In the genomic region with DNA sequence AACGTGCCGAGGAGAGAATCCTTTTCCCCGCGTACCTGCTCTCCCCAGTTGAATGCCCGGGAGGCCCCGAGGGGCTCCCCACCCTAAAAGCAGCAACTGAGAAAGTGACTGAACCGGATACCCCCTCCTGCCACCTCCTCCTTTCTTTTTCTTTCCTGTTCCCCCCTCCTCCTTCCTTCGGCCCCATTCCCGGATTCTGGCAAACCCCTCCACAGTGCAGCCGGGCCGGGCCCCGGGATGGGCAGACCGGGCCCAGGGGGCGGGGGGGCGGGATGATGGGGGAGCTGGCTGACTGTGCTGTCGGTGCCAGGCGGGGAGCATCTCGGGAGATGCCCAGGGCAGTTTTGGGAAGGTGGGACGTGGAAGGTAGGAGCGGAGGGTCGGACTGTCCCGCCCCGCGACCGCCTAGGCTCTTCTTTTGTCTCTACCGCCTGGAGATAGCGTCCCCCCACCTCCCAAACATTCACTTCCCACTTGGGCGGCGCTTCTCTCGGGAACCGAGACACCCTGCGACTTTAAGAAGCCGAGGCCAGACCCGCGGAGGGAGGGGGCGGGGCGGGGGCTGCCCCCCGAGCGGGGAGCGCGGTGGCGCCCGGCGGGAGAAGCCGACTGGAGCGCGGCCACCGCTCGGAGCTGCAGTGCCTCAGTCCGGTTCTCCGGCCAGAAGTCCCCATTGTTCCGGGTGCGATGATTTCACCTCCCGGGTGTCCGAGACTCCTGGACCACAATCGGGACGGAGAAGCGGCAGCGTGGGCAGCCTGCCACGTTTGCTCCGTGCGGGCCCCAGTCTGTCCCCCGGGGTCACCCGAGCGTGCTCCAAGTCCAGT, we compare ENCODE assay signal across 9 cellular contexts. TPM values are rescaled to one million over a fixed set of nuclear protein-coding genes. Genes with fewer than 3 reads are reported as not detected.
DNase-seq lines count a peak whose midpoint lies in the region; ATAC-seq and TF ChIP-seq lines count a peak whose summit lies in the region.
"Had no signal": no experiment of that assay in that cellular context is flagged by ENCODE, and none has a peak within 500 bp of the region (broad histone marks: within the 10 kb centered on the region; RNA-seq: fewer than 3 reads in every experiment).

No MANE protein-coding gene starts in this region.

- H3K27me3 ChIP-seq in DND-41 (ENCODE audit: insufficient read depth, low read length, poor library complexity): peaks cover 45% of the 10 kb centered on the region

- peak overlapping the region; percentile 77 for H3K4me3 Mint-ChIP-seq in MCF 10A (ENCODE audit: unreplicated experiment)
- peak overlapping the region; percentile 70 for H3K4me3 Mint-ChIP-seq in mesothelial cell of epicardium

- peaks cover 5% of the 10 kb centered on the region; the same call in 1 of the 2 replicates for H4K20me1 ChIP-seq in DND-41 (ENCODE audit: insufficient read depth, low read length)

- H3K4me1 ChIP-seq in DND-41 (ENCODE audit: insufficient read depth, low read length): peaks cover 27% of the 10 kb centered on the region

- H3K9me3 ChIP-seq in DND-41 (ENCODE audit: insufficient read depth, low read length, severe bottlenecking): no peaks in the 10 kb centered on the region

- intact Hi-C loops in MCF 10A (cut with micrococcal nuclease): no loop called here

- H3K27ac Mint-ChIP-seq in MCF 10A (ENCODE audit: low read depth, unreplicated experiment) (peak overlapping the region; percentile 22), mesothelial cell of epicardium (peak overlapping the region; percentile 97)

- H3K27ac ChIP-seq in DND-41 (ENCODE audit: low read length): no peak overlapping the region

- ATAC-seq in DND-41 (ENCODE audit: insufficient read depth, low read depth) (no peak), GM19467 (IDR thresholded peaks at IDR 0.05; ENCODE audit: unreplicated experiment) (no peak), HG03520 (IDR thresholded peaks at IDR 0.05; ENCODE audit: unreplicated experiment) (no peak), HG02970 (IDR thresholded peaks at IDR 0.05; ENCODE audit: low FRiP score, unreplicated experiment) (no peak)

- H3K27me3 Mint-ChIP-seq in MCF 10A (ENCODE audit: insufficient read depth, unreplicated experiment): no peaks in the 10 kb centered on the region
- H3K27me3 Mint-ChIP-seq in mesothelial cell of epicardium (ENCODE audit: low read depth): peaks cover 76% of the 10 kb centered on the region

- no peaks in the 10 kb centered on the region for H3K9me3 Mint-ChIP-seq in MCF 10A (ENCODE audit: unreplicated experiment)
- H3K9me3 Mint-ChIP-seq in mesothelial cell of epicardium: no peaks in the 10 kb centered on the region

- H3K9ac ChIP-seq in DND-41 (ENCODE audit: low read depth, low read length): no peak overlapping the region; the same call in 1 of the 2 replicates

- CTCF ChIA-PET in MCF 10A (lab: Yijun Ruan, JAX): interaction anchor here (1.0 kb wide), 1 partner anchor 102 kb away, joined by 6 read pairs; no protein-coding TSS in a partner anchor

- peak overlapping the region; percentile 82 for H3K4me2 ChIP-seq in DND-41 (ENCODE audit: insufficient read depth, low read length)

- peak overlapping the region in 1 of 2 experiments; percentile 52; a peak in 2 of 4 replicates for H3K4me3 ChIP-seq in DND-41 (ENCODE audit: low read depth in 1 of 2, low read length in 2 of 2)

- H3K4me1 Mint-ChIP-seq in MCF 10A (ENCODE audit: insufficient read depth, unreplicated experiment) (peaks cover 32% of the 10 kb centered on the region), mesothelial cell of epicardium (peaks cover 50% of the 10 kb centered on the region)

- DNase-seq in DND-41: no peak
- peak; percentile 24 for DNase-seq in MCF 10A (ENCODE audit: unreplicated experiment)
- DNase-seq in mesothelial cell of epicardium (ENCODE audit: low spot score in 2 of 2, unreplicated experiment in 2 of 2): peak; percentile 25 to 56
- no peak for DNase-seq in NOMO-1 (lab: John Stamatoyannopoulos, UW; ENCODE audit: unreplicated experiment in 2 of 2)

- 0 out of 2 replicates have a peak overlapping the region, but pooled peaks have one; percentile 62 for H2AFZ ChIP-seq in DND-41 (ENCODE audit: low read depth, low read length)

- no peaks in the 10 kb centered on the region for H3K36me3 ChIP-seq in DND-41 (ENCODE audit: insufficient read depth, low read length)

- no peaks in the 10 kb centered on the region for H3K36me3 Mint-ChIP-seq in MCF 10A (ENCODE audit: insufficient read depth, unreplicated experiment)
- H3K36me3 Mint-ChIP-seq in mesothelial cell of epicardium: no peaks in the 10 kb centered on the region

- no peak for TF ChIP-seq RAD21 in Ishikawa (IDR thresholded peaks at IDR 0.05; ENCODE audit: low read depth)

- H3K79me2 ChIP-seq in DND-41 (ENCODE audit: insufficient read depth, low read length): no peaks in the 10 kb centered on the region

- TF ChIP-seq CTCF in DND-41 (IDR thresholded peaks at IDR 0.05; ENCODE audit: borderline replicate concordance, extremely low read depth, low read length, poor library complexity, severe bottlenecking): no peak
- TF ChIP-seq CTCF in MCF 10A (IDR thresholded peaks at IDR 0.05; ENCODE audit: unreplicated experiment): no peak
- no peak for TF ChIP-seq CTCF in mesothelial cell of epicardium (IDR thresholded peaks at IDR 0.05; ENCODE audit: unreplicated experiment)

- POLR2A ChIA-PET in MCF 10A (lab: Yijun Ruan, JAX): interaction anchor here (0.7 to 5.6 kb wide), 15 partner anchors 7 to 885 kb away, joined by 3 to 55 read pairs (median 4); partner anchors contain the start of genes DLX1, HAT1 and METAP1D

- TF ChIP-seq EP300 in Ishikawa (IDR thresholded peaks at IDR 0.05; ENCODE audit: borderline replicate concordance): 0 out of 2 replicates have a peak, but pooled peaks have one; percentile 6

- no TSS peak for BruUV-seq in MCF 10A (replicated peaks; lab: Mats Ljungman, UMichigan)

TF ChIP-seq in Ishikawa, 13 proteins besides CTCF, POLR2A, EP300 and RAD21:
- TF ChIP-seq FOXM1 (IDR thresholded peaks at IDR 0.05; ENCODE audit: borderline replicate concordance, low read depth) (no peak), ZBTB7A (IDR thresholded peaks at IDR 0.05; ENCODE audit: low read depth) (0 out of 2 replicates have a peak, but pooled peaks have one; percentile 41)

RNA-seq across cellular contexts. Expression of gene DLX2, which starts 8.2 kb away (rescaled TPM):
- total RNA-seq in MCF 10A (2022) (1.1 and 1.9 TPM in 2 replicates), mesothelial cell of epicardium (9.7 to 11.8 TPM (median 10.7 TPM) in 3 replicates)
- total RNA-seq: activated CD8-positive, alpha-beta memory T cell treated with anti-CD3 and anti-CD28 coated beads for 36 hours had no signal

RNA-seq across cellular contexts. Expression of gene DLX1, which starts 9.2 kb away (rescaled TPM):
- 0.77 and 0.81 TPM in 2 replicates for total RNA-seq in MCF 10A (2022)
- total RNA-seq in mesothelial cell of epicardium: 5.1 to 5.9 TPM (median 5.1 TPM) in 3 replicates
- total RNA-seq: activated CD8-positive, alpha-beta memory T cell treated with anti-CD3 and anti-CD28 coated beads for 36 hours had no signal

Comparison
In these comparisons a context has a peak if more than half of its experiments do, and no peak if none do; other contexts are left out.
1. DNase-seq: peak in MCF 10A (single experiment) and mesothelial cell of epicardium (2 of 2); none in DND-41 (single experiment) and NOMO-1 (0 of 2).